1 cellular context compared by ENCODE assay signal in the genomic region with DNA sequence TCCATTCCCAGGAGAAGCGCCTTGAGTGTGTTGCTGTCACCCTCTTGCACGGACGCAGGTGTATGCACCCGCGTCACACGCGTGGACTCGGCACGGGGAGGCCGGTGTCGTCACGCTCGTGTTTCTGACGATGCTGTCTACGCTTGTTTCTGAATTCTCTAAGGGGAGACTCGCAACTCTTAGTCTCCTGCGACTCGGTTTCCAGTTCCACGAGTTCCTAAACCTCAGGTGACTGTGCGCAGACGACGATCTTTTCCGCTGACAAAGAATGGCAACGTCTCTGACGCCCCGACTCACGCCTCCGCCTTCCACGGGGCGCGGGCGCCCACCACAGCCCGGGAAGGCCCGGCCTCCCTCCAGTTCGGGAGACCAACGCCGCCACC.
TF ChIP-seq lines count a peak whose summit lies in the region.

No MANE protein-coding gene starts in this region.

TF ChIP-seq in GM12878, 131 proteins besides CTCF, POLR2A, EP300 and RAD21:
- TF ChIP-seq, protein P1, sequence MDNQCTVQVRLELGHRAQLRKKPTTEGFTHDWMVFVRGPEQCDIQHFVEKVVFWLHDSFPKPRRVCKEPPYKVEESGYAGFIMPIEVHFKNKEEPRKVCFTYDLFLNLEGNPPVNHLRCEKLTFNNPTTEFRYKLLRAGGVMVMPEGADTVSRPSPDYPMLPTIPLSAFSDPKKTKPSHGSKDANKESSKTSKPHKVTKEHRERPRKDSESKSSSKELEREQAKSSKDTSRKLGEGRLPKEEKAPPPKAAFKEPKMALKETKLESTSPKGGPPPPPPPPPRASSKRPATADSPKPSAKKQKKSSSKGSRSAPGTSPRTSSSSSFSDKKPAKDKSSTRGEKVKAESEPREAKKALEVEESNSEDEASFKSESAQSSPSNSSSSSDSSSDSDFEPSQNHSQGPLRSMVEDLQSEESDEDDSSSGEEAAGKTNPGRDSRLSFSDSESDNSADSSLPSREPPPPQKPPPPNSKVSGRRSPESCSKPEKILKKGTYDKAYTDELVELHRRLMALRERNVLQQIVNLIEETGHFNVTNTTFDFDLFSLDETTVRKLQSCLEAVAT (IDR thresholded peaks at IDR 0.05), result peak; percentile 69
- TF ChIP-seq NBN (IDR thresholded peaks at IDR 0.05), result 0 out of 2 replicates have a peak, but pooled peaks have one; percentile 5
- peak; percentile 15; the same call in 1 of the 2 replicates for TF ChIP-seq SMARCA5 (IDR thresholded peaks at IDR 0.05)
- TF ChIP-seq, protein P2, sequence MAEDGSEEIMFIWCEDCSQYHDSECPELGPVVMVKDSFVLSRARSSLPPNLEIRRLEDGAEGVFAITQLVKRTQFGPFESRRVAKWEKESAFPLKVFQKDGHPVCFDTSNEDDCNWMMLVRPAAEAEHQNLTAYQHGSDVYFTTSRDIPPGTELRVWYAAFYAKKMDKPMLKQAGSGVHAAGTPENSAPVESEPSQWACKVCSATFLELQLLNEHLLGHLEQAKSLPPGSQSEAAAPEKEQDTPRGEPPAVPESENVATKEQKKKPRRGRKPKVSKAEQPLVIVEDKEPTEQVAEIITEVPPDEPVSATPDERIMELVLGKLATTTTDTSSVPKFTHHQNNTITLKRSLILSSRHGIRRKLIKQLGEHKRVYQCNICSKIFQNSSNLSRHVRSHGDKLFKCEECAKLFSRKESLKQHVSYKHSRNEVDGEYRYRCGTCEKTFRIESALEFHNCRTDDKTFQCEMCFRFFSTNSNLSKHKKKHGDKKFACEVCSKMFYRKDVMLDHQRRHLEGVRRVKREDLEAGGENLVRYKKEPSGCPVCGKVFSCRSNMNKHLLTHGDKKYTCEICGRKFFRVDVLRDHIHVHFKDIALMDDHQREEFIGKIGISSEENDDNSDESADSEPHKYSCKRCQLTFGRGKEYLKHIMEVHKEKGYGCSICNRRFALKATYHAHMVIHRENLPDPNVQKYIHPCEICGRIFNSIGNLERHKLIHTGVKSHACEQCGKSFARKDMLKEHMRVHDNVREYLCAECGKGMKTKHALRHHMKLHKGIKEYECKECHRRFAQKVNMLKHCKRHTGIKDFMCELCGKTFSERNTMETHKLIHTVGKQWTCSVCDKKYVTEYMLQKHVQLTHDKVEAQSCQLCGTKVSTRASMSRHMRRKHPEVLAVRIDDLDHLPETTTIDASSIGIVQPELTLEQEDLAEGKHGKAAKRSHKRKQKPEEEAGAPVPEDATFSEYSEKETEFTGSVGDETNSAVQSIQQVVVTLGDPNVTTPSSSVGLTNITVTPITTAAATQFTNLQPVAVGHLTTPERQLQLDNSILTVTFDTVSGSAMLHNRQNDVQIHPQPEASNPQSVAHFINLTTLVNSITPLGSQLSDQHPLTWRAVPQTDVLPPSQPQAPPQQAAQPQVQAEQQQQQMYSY (CRISPR knock-in tag; IDR thresholded peaks at IDR 0.05), result peak; percentile 50; the same call in 1 of the 2 replicates
- peak; percentile 86 for TF ChIP-seq CREB1 (IDR thresholded peaks at IDR 0.05; ENCODE audit: low read depth)
- TF ChIP-seq LARP7 (IDR thresholded peaks at IDR 0.05), result peak; percentile 28
- TF ChIP-seq, protein P3, sequence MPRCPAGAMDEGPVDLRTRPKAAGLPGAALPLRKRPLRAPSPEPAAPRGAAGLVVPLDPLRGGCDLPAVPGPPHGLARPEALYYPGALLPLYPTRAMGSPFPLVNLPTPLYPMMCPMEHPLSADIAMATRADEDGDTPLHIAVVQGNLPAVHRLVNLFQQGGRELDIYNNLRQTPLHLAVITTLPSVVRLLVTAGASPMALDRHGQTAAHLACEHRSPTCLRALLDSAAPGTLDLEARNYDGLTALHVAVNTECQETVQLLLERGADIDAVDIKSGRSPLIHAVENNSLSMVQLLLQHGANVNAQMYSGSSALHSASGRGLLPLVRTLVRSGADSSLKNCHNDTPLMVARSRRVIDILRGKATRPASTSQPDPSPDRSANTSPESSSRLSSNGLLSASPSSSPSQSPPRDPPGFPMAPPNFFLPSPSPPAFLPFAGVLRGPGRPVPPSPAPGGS (IDR thresholded peaks at IDR 0.05; ENCODE audit: borderline replicate concordance, insufficient read depth, low read depth, low read length, poor library complexity, severe bottlenecking), result peak; percentile 27
- no peak for TF ChIP-seq RCOR1 (conservative IDR thresholded peaks at IDR 0.05; ENCODE audit: low read depth, low read length)
- no peak; the same call in 1 of the 2 replicates for TF ChIP-seq BACH1 (IDR thresholded peaks at IDR 0.05; ENCODE audit: borderline replicate concordance)
- TF ChIP-seq CREM (IDR thresholded peaks at IDR 0.05; ENCODE audit: low read depth), result peak; percentile 64
